ENCODE assay signal across 25 cellular contexts in the genomic region with DNA sequence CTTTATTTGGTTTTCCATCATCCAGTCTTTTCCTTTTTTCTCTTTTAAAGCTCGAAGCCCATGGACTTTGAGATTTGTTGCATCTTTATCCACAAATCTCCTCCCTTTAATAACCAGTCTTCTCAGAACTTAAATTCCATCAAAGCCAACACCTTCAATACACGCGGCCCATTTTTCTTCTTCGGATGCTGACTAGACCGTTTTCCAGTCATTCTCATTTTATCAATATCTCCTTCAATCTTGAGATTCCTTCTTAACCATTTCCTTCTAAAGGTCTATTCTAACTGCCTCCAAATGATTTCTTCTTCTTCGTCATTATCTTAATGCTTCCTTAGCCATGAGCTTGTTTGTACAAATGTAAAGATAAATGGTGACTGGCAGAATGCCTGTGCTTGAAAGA.
"Had no signal": no experiment of that assay in that cellular context is flagged by ENCODE, and none has a peak within 500 bp of the region (broad histone marks: within the 10 kb centered on the region; RNA-seq: fewer than 3 reads in every experiment).

No MANE protein-coding gene starts in this region.

- ATAC-seq: mucosa of descending colon; naive thymus-derived CD4-positive, alpha-beta T cell; natural killer cell treated with Interleukin-12 subunit alpha and Interleukin-12 subunit beta and Interleukin-15 and Interleukin-18, amount 100 ng/mL, for 72 hours; stimulated activated memory B cell treated with anti-CD40 and anti-IgM and Interleukin-4, amounts not matched to agents 10 μg/mL and 1 μg/mL and 100 μg/mL, for 72 hours; stimulated activated naive CD8-positive, alpha-beta T cell treated with anti-CD3 and anti-CD28 coated beads, Interleukin-15, amount 100 ng/mL, for 72 hours had no signal

- H3K4me3 ChIP-seq: left ventricle myocardium inferior, lung, mucosa of descending colon, ovary, right atrium auricular region, sigmoid colon, thoracic aorta, tibial artery, uterus had no signal

- H3K36me3 ChIP-seq: left ventricle myocardium inferior, ovary, right atrium auricular region, sigmoid colon, thoracic aorta, tibial artery, uterus had no signal

- H3K27ac ChIP-seq: left ventricle myocardium inferior, ovary, right atrium auricular region, sigmoid colon, thoracic aorta, tibial artery, uterus had no signal

- FAIRE-seq: small intestine had no signal

- H3K9me3 ChIP-seq: ovary, right atrium auricular region, sigmoid colon, thoracic aorta, tibial artery, uterus had no signal

- DNase-seq: hypothalamus; immature natural killer cell; islet precursor cell; left ventricle myocardium inferior; mesendoderm; midbrain; mucosa of descending colon; naive thymus-derived CD4-positive, alpha-beta T cell; ovary; sigmoid colon; small intestine; stimulated activated CD4-positive, alpha-beta T cell treated with anti-CD3 and anti-CD28 coated beads, Interleukin-1b, Interleukin-23, amount 100 ng/mL, for 48 hours; stimulated activated CD4-positive, alpha-beta T cell treated with anti-CD3 and anti-CD28 coated beads, Interleukin-2, amount 100 ng/mL, for 48 hours; stimulated activated CD4-positive, alpha-beta T cell treated with anti-CD3 and anti-CD28 coated beads, Interleukin-4, amount 100 ng/mL, for 4 hours; stimulated activated CD8-positive, alpha-beta memory T cell treated with anti-CD3 and anti-CD28 coated beads, Interleukin-4, amount 100 ng/mL, for 48 hours; stimulated activated naive CD4-positive, alpha-beta T cell treated with Interleukin-2 at 50 U/mL for 16 hours; stimulated activated naive CD8-positive, alpha-beta T cell treated with anti-CD3 and anti-CD28 coated beads, Interleukin-15, amount 100 ng/mL, for 72 hours; tibial artery; trophoblast cell; uterus had no signal

- H3K27me3 ChIP-seq: ovary, right atrium auricular region, sigmoid colon, uterus had no signal

- H3K4me1 ChIP-seq: right atrium auricular region, sigmoid colon, uterus had no signal
